Comparison of ENCODE assay signal across 13 cellular contexts in the genomic region with DNA sequence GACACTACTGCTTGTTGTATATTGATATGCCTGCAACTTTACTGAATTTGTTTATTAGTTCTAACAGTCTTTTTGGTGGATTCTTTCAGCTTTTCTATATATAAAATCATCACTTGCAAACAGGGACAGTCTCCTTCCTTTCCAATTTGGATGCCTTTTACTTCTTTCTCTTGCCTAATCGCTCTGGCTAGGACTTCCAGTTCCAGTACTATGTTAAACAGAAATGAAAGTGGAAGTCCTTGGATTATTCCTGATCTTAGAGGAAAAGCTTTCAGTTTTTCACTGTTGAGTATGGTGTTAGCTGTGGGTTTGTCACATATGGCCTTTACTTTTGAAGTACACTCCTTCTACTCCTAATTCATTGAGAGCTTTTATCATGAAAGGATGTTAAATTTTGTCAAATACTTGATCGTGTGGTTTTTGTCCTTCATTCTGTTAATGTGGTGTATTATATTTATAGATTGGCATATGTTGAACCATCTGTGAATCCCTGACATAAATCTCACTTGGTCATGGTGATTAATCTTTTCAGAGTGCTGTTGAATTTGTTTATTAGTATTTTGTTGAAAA. TPM values are rescaled to one million over a fixed set of nuclear protein-coding genes. Genes with fewer than 3 reads are reported as not detected.
DNase-seq lines count a peak whose midpoint lies in the region; ATAC-seq, FAIRE-seq and TF ChIP-seq lines count a peak whose summit lies in the region.
"Had no signal": no experiment of that assay in that cellular context is flagged by ENCODE, and none has a peak within 500 bp of the region (broad histone marks: within the 10 kb centered on the region; RNA-seq: fewer than 3 reads in every experiment).

No MANE protein-coding gene starts in this region.

- no peak for TF ChIP-seq CTCF in fibroblast of the aortic adventitia (IDR thresholded peaks at IDR 0.05; ENCODE audit: insufficient read depth, low read length)
- TF ChIP-seq CTCF in natural killer cell (IDR thresholded peaks at IDR 0.05) = no peak
- no peak for TF ChIP-seq CTCF in H9 (conservative IDR thresholded peaks at IDR 0.05)

- no peak overlapping the region for H4K5ac ChIP-seq in H9 (ENCODE audit: insufficient read length, low read depth, low read length)

- H2BK15ac ChIP-seq in H9 (ENCODE audit: low read depth, low read length) = no peak overlapping the region

- no peak overlapping the region for H3K14ac ChIP-seq in H9 (ENCODE audit: insufficient read depth, low read length)

- no peaks in the 10 kb centered on the region for H4K20me1 ChIP-seq in H9 (ENCODE audit: control insufficient read depth, insufficient read depth, insufficient read length)

- H4K91ac ChIP-seq in H9 (ENCODE audit: insufficient read length, low read depth, low read length) = no peak overlapping the region

- peak overlapping the region; percentile 50 for H3K4me3 ChIP-seq in ACC112 (ENCODE audit: low read depth, low read length)
- no peak overlapping the region for H3K4me3 ChIP-seq in fibroblast of the aortic adventitia (ENCODE audit: low read depth, low read length)
- H3K4me3 ChIP-seq: skin epidermis, thyroid gland had no signal

- peaks cover 52 to 57% of the 10 kb centered on the region in 2 donors for H3K4me1 Mint-ChIP-seq in natural killer cell
- no peaks in the 10 kb centered on the region for H3K4me1 Mint-ChIP-seq in H9

- H3K36me3 ChIP-seq in ACC112 (ENCODE audit: insufficient read depth, low read length) = peaks cover 8% of the 10 kb centered on the region; the same call in 1 of the 2 replicates
- H3K36me3 ChIP-seq: thyroid gland had no signal

- H3K36me3 Mint-ChIP-seq in natural killer cell = no peaks in the 10 kb centered on the region
- H3K36me3 Mint-ChIP-seq in H9 (ENCODE audit: insufficient read depth in 1 of 3, low read depth in 3 of 3) = no peaks in the 10 kb centered on the region

- peak; percentile 23 to 67 for DNase-seq in NCI-H446 (lab: John Stamatoyannopoulos, UW)
- DNase-seq in fibroblast of the aortic adventitia (ENCODE audit: low read depth) = peak; percentile 43
- DNase-seq in natural killer cell = no peak
- no peak for DNase-seq in NCI-H146 treated with DMSO at 0.1 percent for 48 hours (lab: John Stamatoyannopoulos, UW; ENCODE audit: unreplicated experiment)
- DNase-seq in GM12891 (ENCODE audit: insufficient read length, low spot score) = no peak
- no peak for DNase-seq in stimulated activated CD4-positive, alpha-beta T cell treated with anti-CD3 and anti-CD28 coated beads, Interleukin-4, amount 100 ng/mL, for 1 hour
- DNase-seq in H9 = no peak
- DNase-seq: head of caudate nucleus, NCI-H345, thyroid gland had no signal

- H2BK12ac ChIP-seq in H9 (ENCODE audit: insufficient read length, low read depth, low read length) = no peak overlapping the region

- intact Hi-C loops in natural killer cell (cut with micrococcal nuclease) = loop anchor here (5.0 kb wide), 2 partner anchors 33 to 37 kb away; no protein-coding TSS in a partner anchor

- peak; percentile 21 to 65 (median 62) for ATAC-seq in natural killer cell
- ATAC-seq: activated CD4-positive, CD25-positive, alpha-beta regulatory T cell treated with anti-CD3 and anti-CD28 coated beads, Interleukin-2, amount 50 U/mL, for 24 hours had no signal

- H3K4ac ChIP-seq in H9 (ENCODE audit: low read depth, low read length) = no peak overlapping the region

- H4K8ac ChIP-seq in H9 (replicated peaks; ENCODE audit: insufficient read length, low read depth, low read length) = no peak overlapping the region

- no peaks in the 10 kb centered on the region for H3K79me2 ChIP-seq in ACC112 (ENCODE audit: control insufficient read depth, insufficient read depth, low read length, unreplicated experiment)
- no peaks in the 10 kb centered on the region for H3K79me2 ChIP-seq in H9 (ENCODE audit: insufficient read depth, low read length)

- H3K4me1 ChIP-seq in ACC112 (ENCODE audit: control insufficient read depth, insufficient read depth, low read length, unreplicated experiment) (no peaks in the 10 kb centered on the region), H9 (ENCODE audit: insufficient read depth, low read length) (no peaks in the 10 kb centered on the region)
- H3K4me1 ChIP-seq: thyroid gland had no signal

- H2BK5ac ChIP-seq in H9 (ENCODE audit: insufficient read length, low read length) = no peak overlapping the region

- FAIRE-seq in GM12891 (lab: Jason Lieb, UNC) = no peak

- H2AFZ ChIP-seq in ACC112 (ENCODE audit: low read length, unreplicated experiment) (peak overlapping the region; percentile 7), H9 (ENCODE audit: low read length) (no peak overlapping the region)

- no peak overlapping the region for H3T11ph ChIP-seq in H9 (ENCODE audit: low read length)

- H3K9ac ChIP-seq in H9 (ENCODE audit: extremely low read depth, insufficient read length, low read length) = no peak overlapping the region

- H3K27me3 Mint-ChIP-seq in natural killer cell (ENCODE audit: low read depth in 2 of 2) = no peaks in the 10 kb centered on the region
- H3K27me3 Mint-ChIP-seq in H9 (ENCODE audit: low read depth) = no peaks in the 10 kb centered on the region

- TF ChIP-seq POLR2A in GM12891 (IDR thresholded peaks at IDR 0.05; ENCODE audit: low read depth, low read length) = no peak

- WGBS in H9 (ENCODE audit: extremely low coverage, insufficient read length, low lambda C conversion rate) = no CpG with 5 or more reads among the region's 2 CpGs

- H3K27ac Mint-ChIP-seq in natural killer cell = peak overlapping the region; percentile 75 to 78
- no peak overlapping the region for H3K27ac Mint-ChIP-seq in H9

- H3K18ac ChIP-seq in H9 (ENCODE audit: insufficient read length, low read depth, low read length) = no peak overlapping the region

- H3K23me2 ChIP-seq in H9 (ENCODE audit: insufficient read length, low read depth, low read length, poor library complexity, severe bottlenecking) = no peaks in the 10 kb centered on the region

- no peak overlapping the region for H3K56ac ChIP-seq in H9 (ENCODE audit: insufficient read length, low read depth, low read length)

- H3K27ac ChIP-seq in ACC112 (ENCODE audit: low read depth, low read length) (peak overlapping the region; percentile 15; the same call in 1 of the 2 replicates), H9 (ENCODE audit: insufficient read length, low read depth, low read length) (no peak overlapping the region)
- H3K27ac ChIP-seq: thyroid gland had no signal

- no peak overlapping the region for H3K4me3 Mint-ChIP-seq in natural killer cell
- no peak overlapping the region for H3K4me3 Mint-ChIP-seq in H9

- H2BK20ac ChIP-seq in H9 (ENCODE audit: low read depth, low read length, poor library complexity, severe bottlenecking) = no peak overlapping the region

- H2BK120ac ChIP-seq in H9 (ENCODE audit: low read depth, low read length, poor library complexity, severe bottlenecking) = no peak overlapping the region

- H3K27me3 ChIP-seq in ACC112 (ENCODE audit: insufficient read depth, low read length) (no peaks in the 10 kb centered on the region), H9 (ENCODE audit: insufficient read depth, low read length) (no peaks in the 10 kb centered on the region)
- H3K27me3 ChIP-seq: thyroid gland had no signal

- H3K9me3 ChIP-seq in H9 (ENCODE audit: control insufficient read depth, low read depth, low read length) = no peaks in the 10 kb centered on the region
- H3K9me3 ChIP-seq: thyroid gland had no signal

- H3K23ac ChIP-seq in H9 (ENCODE audit: insufficient read length, low read depth, low read length) = no peak overlapping the region

- H2AK5ac ChIP-seq in H9 (ENCODE audit: insufficient read length, low read length) = no peak overlapping the region

- H3K9me3 Mint-ChIP-seq in natural killer cell (no peaks in the 10 kb centered on the region), H9 (no peaks in the 10 kb centered on the region)

- H3K4me2 ChIP-seq in H9 (ENCODE audit: insufficient read depth, insufficient read length, low read length) = no peak overlapping the region

- no peaks in the 10 kb centered on the region for H3K79me1 ChIP-seq in H9 (ENCODE audit: insufficient read depth, low read depth, low read length, poor library complexity, severe bottlenecking)

TF ChIP-seq in GM12891, 5 proteins besides CTCF, POLR2A, EP300 and RAD21:
- no peak for TF ChIP-seq POU2F2 (IDR thresholded peaks at IDR 0.05; ENCODE audit: low read depth, low read length)
- no peak for TF ChIP-seq PAX5 (IDR thresholded peaks at IDR 0.05; ENCODE audit: insufficient read depth, low read length, severe bottlenecking)
- no peak for TF ChIP-seq TAF1 (IDR thresholded peaks at IDR 0.05; ENCODE audit: low read depth, low read length)
- no peak for TF ChIP-seq SPI1 (IDR thresholded peaks at IDR 0.05; ENCODE audit: low read depth, low read length)
- no peak for TF ChIP-seq POLR2AphosphoS5 (IDR thresholded peaks at IDR 0.05; ENCODE audit: low read depth, low read length)

RNA-seq across cellular contexts. Expression of a gene that starts 52.9 kb away (rescaled TPM):
- total RNA-seq in fibroblast of the aortic adventitia (ENCODE audit: low replicate concordance) (6.5 and 7.4 TPM in 2 replicates), natural killer cell (100 to 1,000 TPM; 128 to 197 (median 178) TPM), H9 (2021) (6.0 and 6.2 TPM in 2 replicates)
- polyA plus RNA-seq in GM12891 (2012; ENCODE audit: low read depth, missing spikeins) = 9.3 TPM

Comparison
In these comparisons a context has a peak if more than half of its experiments do, and no peak if none do; other contexts are left out.
1. DNase-seq: peak in NCI-H446 (2 of 2) and fibroblast of the aortic adventitia (single experiment); none in natural killer cell (single experiment), NCI-H146 treated with DMSO at 0.1 percent for 48 hours (single experiment), GM12891 (single experiment), stimulated activated CD4-positive, alpha-beta T cell treated with anti-CD3 and anti-CD28 coated beads, Interleukin-4, amount 100 ng/mL, for 1 hour (single experiment) and H9 (single experiment).
2. H3K27ac Mint-ChIP-seq: peak in natural killer cell (2 of 2); none in H9 (0 of 3).
3. RNA of a gene that starts 52.9 kb away (total RNA-seq): 128 to 197 TPM in natural killer cell; 6.5 to 7.4 TPM in fibroblast of the aortic adventitia and 6.0 to 6.2 TPM in H9; every median in the first group is over 10 times any median in the second.